In the genomic region with DNA sequence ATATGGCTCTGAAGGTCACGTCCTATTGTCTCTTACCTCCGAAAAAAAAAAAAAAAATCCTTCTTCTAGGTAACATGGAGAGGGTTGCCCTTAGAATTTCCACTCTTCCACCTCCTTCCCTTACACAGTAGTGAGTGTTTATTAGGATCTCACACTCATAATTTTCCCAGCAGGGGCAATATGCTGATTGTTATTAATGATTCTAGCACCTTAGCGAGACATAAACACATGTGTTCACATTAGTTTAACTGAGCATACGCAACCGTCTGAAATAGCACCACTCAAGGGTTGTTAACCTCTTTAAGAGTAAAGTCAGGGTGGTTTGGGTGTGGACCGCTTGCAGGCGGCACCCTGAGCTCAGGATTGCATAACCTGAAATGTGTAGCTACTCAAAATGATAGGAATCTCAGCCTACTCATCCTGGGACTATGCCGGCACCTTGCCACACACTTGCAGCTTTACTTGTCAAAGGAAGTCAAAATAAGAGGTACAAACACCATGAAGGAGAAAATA, we compare ENCODE assay signal across 8 cellular contexts. TPM values are rescaled to one million over a fixed set of nuclear protein-coding genes. Genes with fewer than 3 reads are reported as not detected.
DNase-seq lines count a peak whose midpoint lies in the region; ATAC-seq and TF ChIP-seq lines count a peak whose summit lies in the region.

No MANE protein-coding gene starts in this region.

- no peak overlapping the region for H3K27ac Mint-ChIP-seq in activated naive CD4-positive, alpha-beta T cell treated with anti-CD3 and anti-CD28 coated beads for 36 hours
- H3K27ac Mint-ChIP-seq in activated T-helper 2 cell treated with anti-CD3 and anti-CD28 coated beads, Interferon-gamma antibody, Interleukin-2, Interleukin-4, amounts not matched to agents 10 μg/mL and 5 μg/mL and 100 μg/mL, durations not matched to agents 14 hours and 24 hours and 36 hours, result no peak overlapping the region
- H3K27ac Mint-ChIP-seq in progenitor cell of endocrine pancreas, result no peak overlapping the region

- peak overlapping the region; percentile 65 for H3K4me3 Mint-ChIP-seq in activated naive CD4-positive, alpha-beta T cell treated with anti-CD3 and anti-CD28 coated beads for 36 hours
- peak overlapping the region; percentile 78 for H3K4me3 Mint-ChIP-seq in activated T-helper 2 cell treated with anti-CD3 and anti-CD28 coated beads, Interferon-gamma antibody, Interleukin-2, Interleukin-4, amounts not matched to agents 10 μg/mL and 5 μg/mL and 100 μg/mL, durations not matched to agents 14 hours and 24 hours and 36 hours (ENCODE audit: low read depth)
- H3K4me3 Mint-ChIP-seq in progenitor cell of endocrine pancreas (ENCODE audit: low read depth), result peak overlapping the region; percentile 87

- peaks cover 13% of the 10 kb centered on the region for H3K4me1 Mint-ChIP-seq in activated naive CD4-positive, alpha-beta T cell treated with anti-CD3 and anti-CD28 coated beads for 36 hours (ENCODE audit: low read depth)
- H3K4me1 Mint-ChIP-seq in activated T-helper 2 cell treated with anti-CD3 and anti-CD28 coated beads, Interferon-gamma antibody, Interleukin-2, Interleukin-4, amounts not matched to agents 10 μg/mL and 5 μg/mL and 100 μg/mL, durations not matched to agents 14 hours and 24 hours and 36 hours (ENCODE audit: low read depth), result peaks cover 36% of the 10 kb centered on the region
- peaks cover 14% of the 10 kb centered on the region for H3K4me1 Mint-ChIP-seq in progenitor cell of endocrine pancreas (ENCODE audit: low read depth)

- no peak for DNase-seq in activated naive CD4-positive, alpha-beta T cell treated with anti-CD3 and anti-CD28 coated beads for 36 hours
- no peak for DNase-seq in activated naive CD4-positive, alpha-beta T cell treated with anti-CD3 and anti-CD28 coated beads, Interleukin-2, amount 50 U/mL, for 16 hours
- DNase-seq in activated T-helper 2 cell treated with anti-CD3 and anti-CD28 coated beads, Interferon-gamma antibody, Interleukin-2, Interleukin-4, amounts not matched to agents 10 μg/mL and 5 μg/mL and 100 μg/mL, durations not matched to agents 14 hours and 24 hours and 36 hours (ENCODE audit: low spot score), result no peak
- DNase-seq in heart right ventricle (no peak), progenitor cell of endocrine pancreas (ENCODE audit: low spot score, unreplicated experiment) (no peak), OCI-M2 (lab: John Stamatoyannopoulos, UW; ENCODE audit: unreplicated experiment) (no peak), NCI-H1436 treated with DMSO at 0.1 percent for 48 hours (lab: John Stamatoyannopoulos, UW) (no peak)

- intact Hi-C loops in activated naive CD4-positive, alpha-beta T cell treated with anti-CD3 and anti-CD28 coated beads for 36 hours (cut with micrococcal nuclease), result no loop called here
- intact Hi-C loops in activated T-helper 2 cell treated with anti-CD3 and anti-CD28 coated beads, Interferon-gamma antibody, Interleukin-2, Interleukin-4, amounts not matched to agents 10 μg/mL and 5 μg/mL and 100 μg/mL, durations not matched to agents 14 hours and 24 hours and 36 hours (cut with micrococcal nuclease), result no loop called here
- intact Hi-C loops in heart right ventricle (cut with DNase I), result loop anchor here in 6 of 10 donors (2.0 to 10.0 kb wide), 5 partner anchors 52 to 151 kb away; a partner anchor contains a TSS

- peaks cover 2% of the 10 kb centered on the region for H3K36me3 Mint-ChIP-seq in activated naive CD4-positive, alpha-beta T cell treated with anti-CD3 and anti-CD28 coated beads for 36 hours (ENCODE audit: low read depth)
- H3K36me3 Mint-ChIP-seq in activated T-helper 2 cell treated with anti-CD3 and anti-CD28 coated beads, Interferon-gamma antibody, Interleukin-2, Interleukin-4, amounts not matched to agents 10 μg/mL and 5 μg/mL and 100 μg/mL, durations not matched to agents 14 hours and 24 hours and 36 hours (ENCODE audit: low read depth), result peaks cover 18% of the 10 kb centered on the region
- no peaks in the 10 kb centered on the region for H3K36me3 Mint-ChIP-seq in progenitor cell of endocrine pancreas (ENCODE audit: insufficient read depth)

- H3K27me3 Mint-ChIP-seq in activated naive CD4-positive, alpha-beta T cell treated with anti-CD3 and anti-CD28 coated beads for 36 hours (ENCODE audit: low read depth), result peaks cover 9% of the 10 kb centered on the region
- H3K27me3 Mint-ChIP-seq in activated T-helper 2 cell treated with anti-CD3 and anti-CD28 coated beads, Interferon-gamma antibody, Interleukin-2, Interleukin-4, amounts not matched to agents 10 μg/mL and 5 μg/mL and 100 μg/mL, durations not matched to agents 14 hours and 24 hours and 36 hours (ENCODE audit: low read depth), result peaks cover 46% of the 10 kb centered on the region
- H3K27me3 Mint-ChIP-seq in progenitor cell of endocrine pancreas, result peaks cover 30% of the 10 kb centered on the region

- peaks cover 0 to 22% (median 0%) of the 10 kb centered on the region in 9 donors for H3K36me3 ChIP-seq in heart right ventricle

- H3K9me3 Mint-ChIP-seq in activated naive CD4-positive, alpha-beta T cell treated with anti-CD3 and anti-CD28 coated beads for 36 hours, result no peaks in the 10 kb centered on the region
- no peaks in the 10 kb centered on the region for H3K9me3 Mint-ChIP-seq in activated T-helper 2 cell treated with anti-CD3 and anti-CD28 coated beads, Interferon-gamma antibody, Interleukin-2, Interleukin-4, amounts not matched to agents 10 μg/mL and 5 μg/mL and 100 μg/mL, durations not matched to agents 14 hours and 24 hours and 36 hours
- no peaks in the 10 kb centered on the region for H3K9me3 Mint-ChIP-seq in progenitor cell of endocrine pancreas (ENCODE audit: low read depth)

- WGBS in heart right ventricle, 2 donors, result 35 to 49% methylated on average over 8 of the region's 8 CpGs

- peak in 5 of 8 donors; percentile 13 to 43 (median 29) for ATAC-seq in heart right ventricle
- ATAC-seq in GM19463 (IDR thresholded peaks at IDR 0.05; ENCODE audit: unreplicated experiment), result no peak

- no peaks in the 10 kb centered on the region for H3K27me3 ChIP-seq in heart right ventricle

- H3K27ac ChIP-seq in heart right ventricle, result peak overlapping the region; percentile 77 to 94 (median 87)

- no peak for TF ChIP-seq CTCF in heart right ventricle (IDR thresholded peaks at IDR 0.05)
- TF ChIP-seq CTCF in progenitor cell of endocrine pancreas (IDR thresholded peaks at IDR 0.05; ENCODE audit: unreplicated experiment), result no peak

- no peaks in the 10 kb centered on the region for H3K9me3 ChIP-seq in heart right ventricle

- peaks cover 3 to 67% (median 38%) of the 10 kb centered on the region in 9 donors for H3K4me1 ChIP-seq in heart right ventricle

- CTCF ChIA-PET in activated naive CD4-positive, alpha-beta T cell treated with anti-CD3 and anti-CD28 coated beads for 36 hours (lab: Charles Lee), result no interaction called here

- H3K4me3 ChIP-seq in heart right ventricle, result peak overlapping the region; percentile 58 to 91 (median 76)

RNA-seq across cellular contexts. Expression of a gene that starts 52.2 kb away (rescaled TPM):
- 1 to 10 TPM; 1.0 to 1.3 TPM for total RNA-seq in activated naive CD4-positive, alpha-beta T cell treated with anti-CD3 and anti-CD28 coated beads for 36 hours
- 1.9 TPM in 2 replicates for total RNA-seq in activated T-helper 2 cell treated with anti-CD3 and anti-CD28 coated beads, Interferon-gamma antibody, Interleukin-2, Interleukin-4, amounts not matched to agents 10 μg/mL and 5 μg/mL and 100 μg/mL, durations not matched to agents 14 hours and 24 hours and 36 hours
- total RNA-seq in heart right ventricle, result 10 to 100 TPM in 9 of 10 donors, 1 to 10 TPM in 1; 7.2 to 17.6 (median 13.7) TPM
- 1 to 10 TPM in 1 of 2 donors, under 1 TPM in 1; 0.71 to 4.9 TPM for polyA plus RNA-seq in heart right ventricle
- 2.1 and 2.3 TPM in 2 replicates for total RNA-seq in progenitor cell of endocrine pancreas

RNA-seq across cellular contexts. Expression of a gene that starts 52.3 kb away (rescaled TPM):
- 10 to 100 TPM; 26.1 to 28.1 TPM for total RNA-seq in activated naive CD4-positive, alpha-beta T cell treated with anti-CD3 and anti-CD28 coated beads for 36 hours
- 19.4 and 20.3 TPM in 2 replicates for total RNA-seq in activated T-helper 2 cell treated with anti-CD3 and anti-CD28 coated beads, Interferon-gamma antibody, Interleukin-2, Interleukin-4, amounts not matched to agents 10 μg/mL and 5 μg/mL and 100 μg/mL, durations not matched to agents 14 hours and 24 hours and 36 hours
- 10 to 100 TPM; 25.6 to 40.1 (median 33.9) TPM for total RNA-seq in heart right ventricle
- polyA plus RNA-seq in heart right ventricle, result 10 to 100 TPM; 10.2 to 26.1 TPM
- 59.9 and 61.6 TPM in 2 replicates for total RNA-seq in progenitor cell of endocrine pancreas

Comparison
In these comparisons a context has a peak if more than half of its experiments do, and no peak if none do; other contexts are left out.
1. intact Hi-C loops: an anchor here in heart right ventricle (2.0 to 10.0 kb wide); none called in activated naive CD4-positive, alpha-beta T cell treated with anti-CD3 and anti-CD28 coated beads for 36 hours and activated T-helper 2 cell treated with anti-CD3 and anti-CD28 coated beads, Interferon-gamma antibody, Interleukin-2, Interleukin-4, amounts not matched to agents 10 μg/mL and 5 μg/mL and 100 μg/mL, durations not matched to agents 14 hours and 24 hours and 36 hours.